In the genomic region with DNA sequence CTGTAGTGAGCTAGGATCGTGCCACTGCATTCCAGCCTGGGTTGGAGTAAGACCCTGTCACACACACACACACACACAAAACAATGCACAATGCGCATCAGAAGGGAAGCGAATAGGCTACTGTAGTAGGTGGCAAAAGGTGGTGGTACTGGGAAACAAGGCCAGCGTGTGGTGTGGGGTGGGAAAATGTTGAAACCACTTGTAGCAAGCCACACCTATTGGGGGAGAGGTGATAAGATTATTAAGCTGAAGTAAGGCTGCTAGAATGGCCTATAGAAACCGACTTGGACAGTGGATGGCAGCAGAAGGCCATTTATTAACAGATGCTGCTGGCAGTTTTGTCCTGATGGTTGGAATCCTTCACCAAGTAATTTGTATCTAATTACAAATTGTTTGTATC, we compare ENCODE assay signal across 8 cellular contexts. TPM values are rescaled to one million over a fixed set of nuclear protein-coding genes. Genes with fewer than 3 reads are reported as not detected.
A peak's percentile ranks its signal among the peaks of the same experiment; 100 is the strongest.
DNase-seq lines count a peak whose midpoint lies in the region; ATAC-seq and TF ChIP-seq lines count a peak whose summit lies in the region.

No MANE protein-coding gene starts in this region.

- H3K27ac ChIP-seq in cardiac muscle cell: peak overlapping the region; percentile 40
- peak overlapping the region; percentile 97 to 99 for H3K27ac ChIP-seq in tibial artery

- intact Hi-C loops in cardiac septum (cut with DNase I): loop anchor here (5.0 kb wide), 1 partner anchor 122 kb away; no protein-coding TSS in a partner anchor
- intact Hi-C loops in tibial artery (cut with DNase I; ENCODE audit: low total_unique reads): no loop called here

- no peaks in the 10 kb centered on the region for H3K9me3 ChIP-seq in cardiac muscle cell (ENCODE audit: low read depth)
- no peaks in the 10 kb centered on the region for H3K9me3 ChIP-seq in T-helper 17 cell (ENCODE audit: control insufficient read depth, low read length, poor library complexity, severe bottlenecking)
- H3K9me3 ChIP-seq in tibial artery: no peaks in the 10 kb centered on the region

- DNase-seq in cardiac muscle cell (ENCODE audit: low read depth in 1 of 2, low spot score in 1 of 2) (peak; percentile 56 to 64), cardiac septum (ENCODE audit: low spot score) (no peak), T-helper 17 cell (no peak), fibroblast of pulmonary artery (ENCODE audit: low read depth) (peak; percentile 60), tibial artery (peak in 1 of 2 donors; percentile 52), middle frontal gyrus (ENCODE audit: extremely low spot score, low spot score) (no peak)

- peak overlapping the region; percentile 85 for H3K27ac Mint-ChIP-seq in T-helper 17 cell

- H3K36me3 ChIP-seq in cardiac muscle cell: peaks cover 24% of the 10 kb centered on the region
- H3K36me3 ChIP-seq in tibial artery: peaks cover 29 to 68% (median 31%) of the 10 kb centered on the region in 3 donors

- no peak for TF ChIP-seq CTCF in cardiac muscle cell (IDR thresholded peaks at IDR 0.05; ENCODE audit: low read depth, low read length)
- peak; percentile 3 for TF ChIP-seq CTCF in fibroblast of pulmonary artery (IDR thresholded peaks at IDR 0.05; ENCODE audit: low read length, missing control alignments)
- no peak for TF ChIP-seq CTCF in tibial artery (IDR thresholded peaks at IDR 0.05)

- H3K4me1 ChIP-seq in cardiac muscle cell (ENCODE audit: low read depth) (peaks cover 9% of the 10 kb centered on the region), tibial artery (peaks cover 0 to 38% (median 33%) of the 10 kb centered on the region in 4 donors)

- H3K27me3 Mint-ChIP-seq in T-helper 17 cell: no peaks in the 10 kb centered on the region

- H3K4me3 ChIP-seq in cardiac muscle cell: peak overlapping the region; percentile 77
- H3K4me3 ChIP-seq in fibroblast of pulmonary artery (replicated peaks; ENCODE audit: low read depth, low read length): peak overlapping the region; percentile 76
- peak overlapping the region; percentile 74 to 95 for H3K4me3 ChIP-seq in tibial artery

- ATAC-seq in T-helper 17 cell (no peak), HG02970 (IDR thresholded peaks at IDR 0.05; ENCODE audit: low FRiP score, unreplicated experiment) (no peak), HG02798 (IDR thresholded peaks at IDR 0.05; ENCODE audit: poor library complexity, unreplicated experiment) (no peak)

- H3K4me3 Mint-ChIP-seq in T-helper 17 cell: peak overlapping the region; percentile 96

- H3K27me3 ChIP-seq in cardiac muscle cell (no peaks in the 10 kb centered on the region), tibial artery (no peaks in the 10 kb centered on the region)

- H3K4me1 Mint-ChIP-seq in T-helper 17 cell: peaks cover 37% of the 10 kb centered on the region

- H3K36me3 Mint-ChIP-seq in T-helper 17 cell (ENCODE audit: low read depth): peaks cover 5% of the 10 kb centered on the region

RNA-seq across cellular contexts. Expression of gene CHCHD1, which starts 7.2 kb away (rescaled TPM):
- 37.8 and 42.5 TPM in 2 replicates for total RNA-seq in cardiac muscle cell
- polyA plus RNA-seq in cardiac muscle cell: 81.8 and 83.2 TPM in 2 replicates
- 19.5 TPM for total RNA-seq in cardiac septum
- 1 to 10 TPM; 6.6 to 7.6 TPM for total RNA-seq in T-helper 17 cell

RNA-seq across cellular contexts. Expression of gene ZSWIM8, which starts 10.8 kb away (rescaled TPM):
- total RNA-seq in cardiac muscle cell (89.3 and 115 TPM in 2 replicates), cardiac septum (57.1 TPM), T-helper 17 cell (10 to 100 TPM; 71.7 to 74.7 TPM)
- 37.1 and 63.7 TPM in 2 replicates for polyA plus RNA-seq in cardiac muscle cell

RNA-seq across cellular contexts. Expression of gene SEC24C, which starts 30.5 kb away (rescaled TPM):
- total RNA-seq in cardiac muscle cell (68.6 and 68.7 TPM in 2 replicates), cardiac septum (55.1 TPM), T-helper 17 cell (10 to 100 TPM; 85.0 to 85.5 TPM)
- polyA plus RNA-seq in cardiac muscle cell: 56.6 and 65.2 TPM in 2 replicates

RNA-seq across cellular contexts. Expression of gene NDST2, which starts 36.8 kb away (rescaled TPM):
- 23.7 and 61.2 TPM in 2 replicates for total RNA-seq in cardiac muscle cell
- polyA plus RNA-seq in cardiac muscle cell: 16.6 and 21.6 TPM in 2 replicates
- total RNA-seq in cardiac septum: 16.0 TPM
- 10 to 100 TPM; 80.6 to 80.9 TPM for total RNA-seq in T-helper 17 cell

Comparison
In these comparisons a context has a peak if more than half of its experiments do, and no peak if none do; other contexts are left out.
1. DNase-seq: peak in cardiac muscle cell (2 of 2) and fibroblast of pulmonary artery (single experiment); none in cardiac septum (single experiment), T-helper 17 cell (0 of 3) and middle frontal gyrus (single experiment).
2. Peak in every context shown above with its lines, with median percentiles within 50 percentile points of each other: H3K4me3 ChIP-seq.